29 cellular contexts compared by ENCODE assay signal in genomic region chr4:183635737-183636136, GRCh38. TPM values are rescaled to one million over a fixed set of nuclear protein-coding genes. Genes with fewer than 3 reads are reported as not detected.
DNase-seq lines count a peak whose midpoint lies in the region; ATAC-seq, FAIRE-seq and TF ChIP-seq lines count a peak whose summit lies in the region.
"Had no signal": no experiment of that assay in that cellular context is flagged by ENCODE, and none has a peak within 500 bp of the region (broad histone marks: within the 10 kb centered on the region; RNA-seq: fewer than 3 reads in every experiment).

No MANE protein-coding gene starts in this region.

- no peak overlapping the region for H3K4me3 ChIP-seq in A549
- no peak overlapping the region for H3K4me3 ChIP-seq in HUES6 (ENCODE audit: low read depth, low read length)
- H3K4me3 ChIP-seq in neuron (ENCODE audit: low read length), result no peak overlapping the region
- H3K4me3 ChIP-seq: cardiac muscle cell, GM23248, lower lobe of right lung, MG63, mucosa of descending colon, PC-9 had no signal

- no peak for TF ChIP-seq POLR2A in A549 (IDR thresholded peaks at IDR 0.05; ENCODE audit: low read length)

- CTCF ChIA-PET in A549 (lab: Yijun Ruan, JAX), result interaction anchor here (1.2 to 2.1 kb wide), 7 partner anchors 10 to 137 kb away, joined by 3 to 6 read pairs (median 4); no protein-coding TSS in a partner anchor

- H3K9me3 ChIP-seq in A549 (no peaks in the 10 kb centered on the region), HUES6 (ENCODE audit: control insufficient read depth, insufficient read depth, low read depth, low read length) (no peaks in the 10 kb centered on the region), neuron (ENCODE audit: low read length) (no peaks in the 10 kb centered on the region)
- H3K9me3 ChIP-seq: esophagus muscularis mucosa, heart right ventricle, lower lobe of right lung, MG63, mucosa of descending colon, suprapubic skin had no signal

- H3K27me3 ChIP-seq in HUES6 (ENCODE audit: control insufficient read depth, insufficient read depth, low read length) (no peaks in the 10 kb centered on the region), neuron (ENCODE audit: insufficient read depth, low read length) (no peaks in the 10 kb centered on the region)
- H3K27me3 ChIP-seq: cardiac muscle cell, esophagus muscularis mucosa, foreskin keratinocyte, heart right ventricle, MG63, suprapubic skin had no signal

- no peak for TF ChIP-seq CTCF in A549 (IDR thresholded peaks at IDR 0.05)

- peak overlapping the region; percentile 89; the same call in 1 of the 3 replicates for H3K4me2 ChIP-seq in A549

- no peak for TF ChIP-seq EP300 in A549 (IDR thresholded peaks at IDR 0.05)

- no peak overlapping the region for H3K9ac ChIP-seq in HUES6 (ENCODE audit: low read length)
- H3K9ac ChIP-seq: GM23248, parathyroid adenoma had no signal

- WGBS in A549 (ENCODE audit: missing lambda C conversion rate), result 90% methylated on average over 5 of the region's 5 CpGs

- peak overlapping the region; percentile 9 for H2AFZ ChIP-seq in neuron (ENCODE audit: low read depth, low read length)
- H2AFZ ChIP-seq: GM23248, parathyroid adenoma, PC-9 had no signal

- no peak overlapping the region; a peak in 1 of 6 replicates for H3K27ac ChIP-seq in A549
- H3K27ac ChIP-seq in HUES6 (ENCODE audit: low read depth, low read length), result 0 out of 2 replicates have a peak overlapping the region, but pooled peaks have one; percentile 25
- H3K27ac ChIP-seq: cardiac muscle cell, foreskin keratinocyte, GM23248, parathyroid adenoma had no signal

- TF ChIP-seq RAD21 in A549 (conservative IDR thresholded peaks at IDR 0.05 in 1 of 2, IDR thresholded peaks at IDR 0.05 in 1 of 2), result no peak

- peaks cover 26% of the 10 kb centered on the region for H3K4me1 ChIP-seq in A549
- peaks cover 31% of the 10 kb centered on the region for H3K4me1 ChIP-seq in HUES6 (ENCODE audit: control insufficient read depth, insufficient read depth, low read length)
- peaks cover 3% of the 10 kb centered on the region for H3K4me1 ChIP-seq in neuron (ENCODE audit: insufficient read depth, low read length)
- H3K4me1 ChIP-seq: lower lobe of right lung, parathyroid adenoma had no signal

- POLR2A ChIA-PET in A549 (lab: Yijun Ruan, JAX), result interaction anchor here (1.3 kb wide), 1 partner anchor 129 kb away, joined by 6 read pairs; no protein-coding TSS in a partner anchor

- ATAC-seq in A549, result no peak
- ATAC-seq: activated CD8-positive, alpha-beta T cell treated with anti-CD3 and anti-CD28 coated beads, Interleukin-2, amount 10 ng/mL, durations not matched to agents 7 days and 5 days; activated T-helper 17 cell treated with anti-CD3 and anti-CD28 coated beads, Interleukin-2, amount 50 U/mL, for 72 hours; foreskin keratinocyte; natural killer cell had no signal

- DNase-seq in A549 (ENCODE audit: low read depth in 1 of 2, low spot score in 1 of 2) (no peak), cerebellum (ENCODE audit: low spot score) (peak; percentile 48), dermis blood vessel endothelial cell (no peak), amygdala (lab: John Stamatoyannopoulos, UW) (no peak), SIG-M5 (lab: John Stamatoyannopoulos, UW) (no peak)
- DNase-seq: activated CD8-positive, alpha-beta T cell treated with anti-CD3 and anti-CD28 coated beads, Interleukin-2, amount 10 ng/mL, durations not matched to agents 7 days and 5 days; aorta; CD4-positive, alpha-beta memory T cell; foreskin keratinocyte; GM23248; heart right ventricle; KG1; lower lobe of right lung; MG63; mucosa of descending colon; natural killer cell; NCI-H1105 treated with DMSO at 0.1 percent for 48 hours; PC-9; stimulated activated naive CD4-positive, alpha-beta T cell treated with Interleukin-2 at 50 U/mL for 16 hours; T-helper 2 cell had no signal

- FAIRE-seq in A549 (lab: Jason Lieb, UNC), result no peak
- FAIRE-seq: keratinocyte, small intestine had no signal

- H3K36me3 ChIP-seq in HUES6 (ENCODE audit: control insufficient read depth, insufficient read depth, low read length) (no peaks in the 10 kb centered on the region), neuron (ENCODE audit: insufficient read depth, low read length) (no peaks in the 10 kb centered on the region)
- H3K36me3 ChIP-seq: cardiac muscle cell, esophagus muscularis mucosa, lower lobe of right lung, MG63, suprapubic skin had no signal

TF ChIP-seq in A549, 52 proteins besides CTCF, POLR2A, EP300 and RAD21:
- TF ChIP-seq KDM5A (IDR thresholded peaks at IDR 0.05) (no peak), MAFK (IDR thresholded peaks at IDR 0.05; ENCODE audit: partially characterized antibody) (no peak), CBX2 (IDR thresholded peaks at IDR 0.05; ENCODE audit: borderline replicate concordance, low read depth) (no peak), MAZ (IDR thresholded peaks at IDR 0.05; ENCODE audit: borderline replicate concordance, low read depth, low read length) (no peak)

RNA-seq across cellular contexts. Expression of gene RWDD4, which starts 23.2 kb away (rescaled TPM):
- 14.8 and 20.4 TPM in 2 replicates for polyA plus RNA-seq in A549 (2011; rRNA removed)
- polyA plus RNA-seq in A549 (2012; cell fraction: cytosol; rRNA removed), result 6.3 and 7.6 TPM in 2 replicates
- 2.7 and 2.8 TPM in 2 replicates for polyA plus RNA-seq in A549 (2012; cell fraction: nucleus; rRNA removed)
- 18.7 to 20.1 TPM (median 20.1 TPM) in 3 replicates for polyA plus RNA-seq in A549 (2017; fragmentation: RNase III; extraction: RNeasy Plus Mini Kit Qiagen cat#74134 plus additional on column Dnase treatment)
- polyA minus RNA-seq in A549 (2011; rRNA and poly(A)+ RNA removed), result 0.99 and 1.5 TPM in 2 replicates
- 18.1 TPM for total RNA-seq in cerebellum
- 13.3 and 20.2 TPM in 2 replicates for total RNA-seq in dermis blood vessel endothelial cell

RNA-seq across cellular contexts. Expression of gene TRAPPC11, which starts 23.4 kb away (rescaled TPM):
- polyA plus RNA-seq in A549 (2011; rRNA removed) (39.8 and 44.0 TPM in 2 replicates), A549 (2017; fragmentation: RNase III; extraction: RNeasy Plus Mini Kit Qiagen cat#74134 plus additional on column Dnase treatment) (10.8 to 12.4 TPM (median 11.4 TPM) in 3 replicates)
- polyA plus RNA-seq in A549 (2012; cell fraction: cytosol; rRNA removed), result 8.1 and 8.4 TPM in 2 replicates
- polyA plus RNA-seq in A549 (2012; cell fraction: nucleus; rRNA removed), result 8.2 and 12.8 TPM in 2 replicates
- polyA minus RNA-seq in A549 (2011; rRNA and poly(A)+ RNA removed), result 19.5 TPM in 2 replicates
- total RNA-seq in cerebellum (77.6 TPM), dermis blood vessel endothelial cell (45.6 and 47.0 TPM in 2 replicates)
